ENCODE assay signal across 8 cellular contexts in the genomic region with DNA sequence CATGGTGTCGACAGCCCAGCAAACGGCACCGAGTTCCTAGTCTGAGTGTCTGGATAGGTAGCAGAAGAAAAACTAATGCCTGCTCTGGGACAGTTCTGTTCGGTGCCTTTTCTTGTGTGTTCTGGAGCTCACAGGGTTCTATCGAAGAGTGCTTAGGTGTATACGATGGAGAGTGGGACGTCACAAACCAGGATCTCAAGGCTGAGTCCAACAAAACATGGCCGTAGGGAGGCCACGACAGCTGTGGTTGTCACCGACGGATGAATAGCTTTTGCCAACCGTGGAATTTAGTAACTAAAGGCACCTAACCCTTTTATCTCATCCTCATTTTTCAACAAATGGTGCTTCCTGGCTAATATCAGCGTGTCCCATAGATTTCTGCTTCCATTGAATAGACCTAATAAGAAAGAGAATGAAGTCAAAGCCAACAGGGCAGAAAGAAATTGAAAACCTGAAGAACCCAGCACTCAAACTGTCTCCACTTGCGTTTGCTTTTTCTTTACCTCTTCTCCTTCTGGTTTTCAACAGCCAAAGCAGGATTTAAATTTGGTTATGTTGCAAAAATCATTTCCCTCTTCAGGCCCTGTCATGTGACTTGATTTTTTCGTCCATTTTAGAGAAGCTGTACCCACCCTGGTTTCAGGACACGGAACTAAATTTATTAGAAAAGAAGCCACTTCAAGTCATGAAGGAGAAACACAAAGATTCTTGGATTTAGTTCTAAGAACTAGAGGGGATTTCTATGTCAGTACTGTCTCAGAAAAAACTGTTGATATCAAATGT. TPM values are rescaled to one million over a fixed set of nuclear protein-coding genes. Genes with fewer than 3 reads are reported as not detected.
A peak's percentile ranks its signal among the peaks of the same experiment; 100 is the strongest.
DNase-seq lines count a peak whose midpoint lies in the region; ATAC-seq and TF ChIP-seq lines count a peak whose summit lies in the region.

No MANE protein-coding gene starts in this region.

- no peak for ATAC-seq in aorta (ENCODE audit: low FRiP score)
- no peak for ATAC-seq in GM18858 (IDR thresholded peaks at IDR 0.05; ENCODE audit: unreplicated experiment)

- 7 to 29% methylated on average over 9 to 16 of the region's 16 CpGs for WGBS in mesodermal cell (ENCODE audit: insufficient coverage in 2 of 2), 2 experiments
- WGBS in aorta, 2 donors, result 14 to 16% methylated on average over 16 of the region's 16 CpGs

- H3K27ac ChIP-seq in brain microvascular endothelial cell (peak overlapping the region; percentile 63), mesodermal cell (ENCODE audit: low read depth, low read length, severe bottlenecking) (peak overlapping the region; percentile 85), aorta (ENCODE audit: low read depth in 1 of 2, low read length in 2 of 2) (peak overlapping the region; percentile 58 to 87)

- DNase-seq in SKM-1 treated with dmso at 0.1 percent for 144 hours (lab: John Stamatoyannopoulos, UW; ENCODE audit: unreplicated experiment) (peak; percentile 42), SKM-1 (lab: John Stamatoyannopoulos, UW; ENCODE audit: unreplicated experiment) (no peak), MG63 (no peak), brain microvascular endothelial cell (no peak), aorta (no peak), AG08395 (ENCODE audit: low spot score) (no peak)

- no peaks in the 10 kb centered on the region for H3K9me3 ChIP-seq in MG63
- H3K9me3 ChIP-seq in mesodermal cell (ENCODE audit: control insufficient read depth, low read length), result no peaks in the 10 kb centered on the region
- no peaks in the 10 kb centered on the region for H3K9me3 ChIP-seq in aorta (ENCODE audit: control insufficient read depth, low read length)

- intact Hi-C loops in aorta (cut with DNase I), result loop anchor here (1.0 to 5.0 kb wide), 2 partner anchors 39 to 44 kb away; no protein-coding TSS in a partner anchor

- no peak for TF ChIP-seq CTCF in brain microvascular endothelial cell (IDR thresholded peaks at IDR 0.05; ENCODE audit: low read depth, low read length, missing control alignments)

- H3K27me3 ChIP-seq in MG63, result no peaks in the 10 kb centered on the region
- no peaks in the 10 kb centered on the region for H3K27me3 ChIP-seq in brain microvascular endothelial cell (replicated peaks)
- H3K27me3 ChIP-seq in aorta (ENCODE audit: control insufficient read depth in 1 of 2, insufficient read depth in 2 of 2, low read length in 1 of 2), result no peaks in the 10 kb centered on the region

- H3K36me3 ChIP-seq in MG63, result peaks cover 9% of the 10 kb centered on the region
- no peaks in the 10 kb centered on the region for H3K36me3 ChIP-seq in brain microvascular endothelial cell (replicated peaks)
- peaks cover 7% of the 10 kb centered on the region for H3K36me3 ChIP-seq in mesodermal cell (ENCODE audit: control insufficient read depth, insufficient read depth, low read length)
- no peaks in the 10 kb centered on the region for H3K36me3 ChIP-seq in aorta (ENCODE audit: control insufficient read depth in 1 of 2, insufficient read depth in 2 of 2, low read length in 1 of 2)

- in situ Hi-C loops in brain microvascular endothelial cell (cut with HindIII; ENCODE audit: low pct_ligation_motif_present, low sequenced_read_pairs), result no loop called here

- H3K4me3 ChIP-seq in MG63, result peak overlapping the region; percentile 92
- H3K4me3 ChIP-seq in brain microvascular endothelial cell (ENCODE audit: low read depth, low read length), result peak overlapping the region; percentile 81
- peak overlapping the region; percentile 84 for H3K4me3 ChIP-seq in mesodermal cell (ENCODE audit: extremely low read depth, insufficient read depth, low read length, poor library complexity, severe bottlenecking)
- H3K4me3 ChIP-seq in aorta (ENCODE audit: low read length in 2 of 2), result peak overlapping the region; percentile 58 to 78

- H3K4me1 ChIP-seq in mesodermal cell (ENCODE audit: control insufficient read depth, insufficient read depth, low read length, poor library complexity, severe bottlenecking) (no peaks in the 10 kb centered on the region), aorta (ENCODE audit: control insufficient read depth in 1 of 2, insufficient read depth in 2 of 2, low read length in 2 of 2) (peaks cover 0 to 2% of the 10 kb centered on the region in 2 donors)

RNA-seq across cellular contexts. Expression of a gene that starts 0.8 kb away (rescaled TPM):
- 1.1 and 3.6 TPM in 2 replicates for total RNA-seq in MG63 (2014; rRNA removed; shearing (Covaris generic); ENCODE audit: low replicate concordance)
- polyA plus RNA-seq in mesodermal cell (2013, experiment 1 of 2), result 8.3 TPM
- polyA plus RNA-seq in mesodermal cell (2013, experiment 2 of 2), result 9.2 TPM
- 10 to 100 TPM; 14.3 to 27.4 TPM for total RNA-seq in aorta
- 10 to 100 TPM in 1 of 2 donors, 1 to 10 TPM in 1; 8.0 to 13.3 TPM for polyA plus RNA-seq in aorta

RNA-seq across cellular contexts. Expression of a gene that starts 42.9 kb away (rescaled TPM):
- 14.1 and 29.9 TPM in 2 replicates for total RNA-seq in MG63 (2014; rRNA removed; shearing (Covaris generic); ENCODE audit: low replicate concordance)
- polyA plus RNA-seq in mesodermal cell (2013, experiment 1 of 2), result 36.7 TPM
- 41.7 TPM for polyA plus RNA-seq in mesodermal cell (2013, experiment 2 of 2)
- 10 to 100 TPM; 31.7 to 47.0 TPM for total RNA-seq in aorta
- polyA plus RNA-seq in aorta, result 10 to 100 TPM in 1 of 2 donors, 1 to 10 TPM in 1; 5.1 to 18.4 TPM
